ENCODE assay signal across 17 cellular contexts in genomic region chr4:19301527-19301926, GRCh38.
"Had no signal": no experiment of that assay in that cellular context is flagged by ENCODE, and none has a peak within 500 bp of the region (broad histone marks: within the 10 kb centered on the region; RNA-seq: fewer than 3 reads in every experiment).

No MANE protein-coding gene starts in this region.

- H3K4me3 ChIP-seq: esophagus squamous epithelium, pancreas, thyroid gland had no signal

- ATAC-seq: activated CD8-positive, alpha-beta memory T cell treated with anti-CD3 and anti-CD28 coated beads, Interleukin-2, amount 10 ng/mL, durations not matched to agents 7 days and 5 days; activated naive CD8-positive, alpha-beta T cell treated with anti-CD3 and anti-CD28 coated beads, Interleukin-2, amount 50 U/mL, for 24 hours; effector memory CD8-positive, alpha-beta T cell; left ventricle myocardium superior; naive thymus-derived CD4-positive, alpha-beta T cell; pancreas had no signal

- H3K27me3 ChIP-seq: esophagus squamous epithelium, neutrophil, pancreas, thyroid gland had no signal

- H3K9me3 ChIP-seq: esophagus squamous epithelium, neutrophil, pancreas, thyroid gland had no signal

- H3K4me1 ChIP-seq: esophagus squamous epithelium, pancreas, thyroid gland had no signal

- H3K27ac ChIP-seq: esophagus squamous epithelium, neutrophil, pancreas, thyroid gland had no signal

- H3K36me3 ChIP-seq: esophagus squamous epithelium, neutrophil, pancreas, thyroid gland had no signal

- DNase-seq: activated CD4-positive, alpha-beta memory T cell treated with anti-CD3 and anti-CD28 coated beads, Interleukin-2, amount 10 ng/mL, durations not matched to agents 7 days and 5 days; activated CD4-positive, alpha-beta T cell treated with anti-CD3 and anti-CD28 coated beads for 48 hours; activated CD4-positive, CD25-positive, alpha-beta regulatory T cell; activated CD8-positive, alpha-beta memory T cell treated with anti-CD3 and anti-CD28 coated beads, Interleukin-2, amount 10 ng/mL, durations not matched to agents 7 days and 5 days; activated naive CD8-positive, alpha-beta T cell treated with anti-CD3 and anti-CD28 coated beads, Interleukin-2, amount 50 U/mL, for 24 hours; aorta; effector memory CD8-positive, alpha-beta T cell; esophagus squamous epithelium; left ventricle myocardium superior; naive thymus-derived CD4-positive, alpha-beta T cell; pancreas; stimulated activated CD4-positive, alpha-beta T cell treated with anti-CD3 and anti-CD28 coated beads, Interleukin-1b, Interleukin-23, amount 100 ng/mL, for 48 hours; stimulated activated naive CD4-positive, alpha-beta T cell treated with Interleukin-2 at 50 U/mL for 16 hours; T-helper 1 cell; T1000; thyroid gland had no signal
